ENCODE assay signal across 38 cellular contexts in the genomic region with DNA sequence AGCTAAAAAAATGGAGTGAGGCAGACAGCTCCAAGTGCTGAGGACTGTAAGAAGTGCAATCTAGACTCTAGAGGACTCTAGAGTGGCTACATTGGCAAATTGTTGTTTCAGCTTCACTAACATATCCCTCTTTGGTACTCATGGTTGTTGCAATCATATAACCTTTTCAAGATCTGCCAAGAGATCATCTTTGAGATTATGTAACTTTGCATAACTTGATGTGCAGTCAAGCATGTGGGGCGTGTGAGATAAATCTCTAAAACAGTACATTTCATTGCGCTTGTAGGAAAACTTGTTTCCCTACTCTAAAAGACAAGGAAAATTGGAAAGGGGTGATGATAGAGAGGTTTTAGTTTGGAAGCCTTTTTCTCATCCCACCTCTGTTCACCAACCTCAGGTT. TPM values are rescaled to one million over a fixed set of nuclear protein-coding genes. Genes with fewer than 3 reads are reported as not detected.
"Had no signal": no experiment of that assay in that cellular context is flagged by ENCODE, and none has a peak within 500 bp of the region (broad histone marks: within the 10 kb centered on the region; RNA-seq: fewer than 3 reads in every experiment).

No MANE protein-coding gene starts in this region.

- H3K27ac ChIP-seq: adrenal gland, ascending aorta, brain microvascular endothelial cell, colonic mucosa, esophagus squamous epithelium, gastroesophageal sphincter, heart right ventricle, hepatocyte had no signal

- H3K4me2 ChIP-seq: hepatocyte had no signal

- H3K79me2 ChIP-seq: hepatocyte had no signal

- H3K27me3 ChIP-seq: ascending aorta, brain microvascular endothelial cell, colonic mucosa, esophagus squamous epithelium, gastroesophageal sphincter, hepatocyte had no signal

- DNase-seq: activated CD4-positive, alpha-beta memory T cell treated with anti-CD3 and anti-CD28 coated beads for 36 hours; activated CD4-positive, alpha-beta T cell treated with anti-CD3 and anti-CD28 coated beads, Interleukin-2, amount 10 ng/mL, durations not matched to agents 24 days and 14 days; activated CD4-positive, CD25-positive, alpha-beta regulatory T cell; activated CD4-positive, CD25-positive, alpha-beta regulatory T cell treated with anti-CD3 and anti-CD28 coated beads, Interleukin-2, amount 50 U/mL, for 72 hours; activated CD8-positive, alpha-beta memory T cell treated with anti-CD3 and anti-CD28 coated beads, Interleukin-2, amount 10 ng/mL, durations not matched to agents 7 days and 5 days; activated CD8-positive, alpha-beta memory T cell treated with anti-CD3 and anti-CD28 coated beads, Interleukin-2, amount 50 U/mL, for 4 hours; activated CD8-positive, alpha-beta T cell treated with anti-CD3 and anti-CD28 coated beads, Interleukin-2, amount 10 ng/mL, durations not matched to agents 7 days and 5 days; activated effector memory CD4-positive, alpha-beta T cell treated with anti-CD3 and anti-CD28 coated beads, Interleukin-2, amount 50 U/mL, for 16 hours; activated naive CD8-positive, alpha-beta T cell treated with anti-CD3 and anti-CD28 coated beads for 36 hours; activated naive CD8-positive, alpha-beta T cell treated with anti-CD3 and anti-CD28 coated beads, Interleukin-2, amount 50 U/mL, for 24 hours; activated T-cell treated with anti-CD3 and anti-CD28 coated beads, Interleukin-2, amount 50 U/mL, for 1 hour; activated T-cell treated with anti-CD3 and anti-CD28 coated beads, Interleukin-2, amount 50 U/mL, for 48 hours; adrenal gland; brain microvascular endothelial cell; central memory CD4-positive, alpha-beta T cell; cerebellar nuclear complex; colonic mucosa; dorsolateral prefrontal cortex; effector memory CD4-positive, alpha-beta T cell; endodermal cell; esophagus squamous epithelium; foreskin melanocyte; heart right ventricle; T-helper 1 cell; T-helper 17 cell; T1000 had no signal

- H3K4me3 ChIP-seq: adrenal gland, ascending aorta, colonic mucosa, dorsolateral prefrontal cortex, esophagus squamous epithelium, gastroesophageal sphincter, heart right ventricle, hepatocyte had no signal

- H3K36me3 ChIP-seq: adrenal gland, ascending aorta, brain microvascular endothelial cell, colonic mucosa, esophagus squamous epithelium, gastroesophageal sphincter, heart right ventricle had no signal

- H3K9me3 ChIP-seq: adrenal gland, ascending aorta, colonic mucosa, esophagus squamous epithelium, gastroesophageal sphincter, heart right ventricle had no signal

- H2AFZ ChIP-seq: hepatocyte had no signal

- H3K4me1 ChIP-seq: adrenal gland, ascending aorta, colonic mucosa, gastroesophageal sphincter had no signal

RNA-seq across cellular contexts. Expression of a gene that starts 11.2 kb away (rescaled TPM):
- total RNA-seq: activated CD4-positive, alpha-beta memory T cell treated with anti-CD3 and anti-CD28 coated beads for 36 hours; activated CD4-positive, alpha-beta T cell treated with anti-CD3 and anti-CD28 coated beads for 36 hours; activated CD4-positive, alpha-beta T cell treated with anti-CD3 and anti-CD28 coated beads, Interleukin-2, amount 10 ng/mL, durations not matched to agents 24 days and 14 days; activated CD8-positive, alpha-beta memory T cell treated with anti-CD3 and anti-CD28 coated beads for 36 hours; activated CD8-positive, alpha-beta memory T cell treated with anti-CD3 and anti-CD28 coated beads, Interleukin-2, amount 10 ng/mL, durations not matched to agents 7 days and 5 days; activated CD8-positive, alpha-beta T cell treated with anti-CD3 and anti-CD28 coated beads, Interleukin-2, amount 10 ng/mL, durations not matched to agents 7 days and 5 days; activated naive CD4-positive, alpha-beta T cell treated with anti-CD3 and anti-CD28 coated beads for 36 hours; activated naive CD8-positive, alpha-beta T cell treated with anti-CD3 and anti-CD28 coated beads for 36 hours; activated T-helper 1 cell treated with anti-CD3 and anti-CD28 coated beads, Interleukin-12 subunit alpha, Interleukin-12 subunit beta, Interleukin-2, Interleukin-4 antibody, amounts not matched to agents 30 ng/mL and 10 ng/mL and 1 ng/mL, durations not matched to agents 14 hours and 24 hours and 36 hours; activated T-helper 2 cell treated with anti-CD3 and anti-CD28 coated beads, Interferon-gamma antibody, Interleukin-2, Interleukin-4, amounts not matched to agents 10 μg/mL and 5 μg/mL and 100 μg/mL, durations not matched to agents 14 hours and 24 hours and 36 hours; adrenal gland; ascending aorta; bronchial epithelial cell; colonic mucosa; endodermal cell; esophagus squamous epithelium; fibroblast of lung; fibroblast of villous mesenchyme; gastroesophageal sphincter; glomerular endothelial cell; heart right ventricle; hepatocyte; T-helper 17 cell had no signal
- polyA plus RNA-seq: adrenal gland, fibroblast of lung, heart right ventricle, hepatocyte had no signal

RNA-seq across cellular contexts. Expression of a gene that starts 55.5 kb away (rescaled TPM):
- total RNA-seq: activated CD4-positive, alpha-beta memory T cell treated with anti-CD3 and anti-CD28 coated beads for 36 hours; activated CD4-positive, alpha-beta T cell treated with anti-CD3 and anti-CD28 coated beads for 36 hours; activated CD4-positive, alpha-beta T cell treated with anti-CD3 and anti-CD28 coated beads, Interleukin-2, amount 10 ng/mL, durations not matched to agents 24 days and 14 days; activated CD8-positive, alpha-beta memory T cell treated with anti-CD3 and anti-CD28 coated beads for 36 hours; activated CD8-positive, alpha-beta memory T cell treated with anti-CD3 and anti-CD28 coated beads, Interleukin-2, amount 10 ng/mL, durations not matched to agents 7 days and 5 days; activated CD8-positive, alpha-beta T cell treated with anti-CD3 and anti-CD28 coated beads, Interleukin-2, amount 10 ng/mL, durations not matched to agents 7 days and 5 days; activated naive CD4-positive, alpha-beta T cell treated with anti-CD3 and anti-CD28 coated beads for 36 hours; activated naive CD8-positive, alpha-beta T cell treated with anti-CD3 and anti-CD28 coated beads for 36 hours; activated T-helper 1 cell treated with anti-CD3 and anti-CD28 coated beads, Interleukin-12 subunit alpha, Interleukin-12 subunit beta, Interleukin-2, Interleukin-4 antibody, amounts not matched to agents 30 ng/mL and 10 ng/mL and 1 ng/mL, durations not matched to agents 14 hours and 24 hours and 36 hours; activated T-helper 2 cell treated with anti-CD3 and anti-CD28 coated beads, Interferon-gamma antibody, Interleukin-2, Interleukin-4, amounts not matched to agents 10 μg/mL and 5 μg/mL and 100 μg/mL, durations not matched to agents 14 hours and 24 hours and 36 hours; adrenal gland; ascending aorta; colonic mucosa; dorsolateral prefrontal cortex; endodermal cell; fibroblast of lung; fibroblast of villous mesenchyme; glomerular endothelial cell; heart right ventricle; T-helper 17 cell had no signal
- polyA plus RNA-seq: adrenal gland, fibroblast of lung, heart right ventricle had no signal
